ENCODE assay signal across 18 cellular contexts in the genomic region with DNA sequence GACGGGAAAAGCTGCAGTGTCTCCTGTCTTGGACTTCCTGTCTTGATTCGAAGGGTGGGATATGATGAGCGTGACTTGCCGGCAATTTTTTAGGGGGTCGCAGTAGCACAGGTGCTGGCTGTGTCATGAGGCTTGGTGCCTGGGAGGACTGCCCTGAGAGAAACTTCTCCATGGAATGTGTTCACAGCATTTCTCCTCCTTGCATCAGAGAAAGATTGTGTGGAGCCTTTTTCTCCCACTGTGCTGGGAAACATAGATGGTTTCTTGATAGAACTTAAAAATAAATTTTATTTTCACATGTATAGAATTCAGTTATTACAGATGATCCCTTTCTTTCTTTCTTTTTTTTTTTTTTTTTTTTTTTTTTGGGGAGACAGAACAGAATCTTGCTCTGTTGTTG.
DNase-seq lines count a peak whose midpoint lies in the region; ATAC-seq, FAIRE-seq and TF ChIP-seq lines count a peak whose summit lies in the region.
"Had no signal": no experiment of that assay in that cellular context is flagged by ENCODE, and none has a peak within 500 bp of the region (broad histone marks: within the 10 kb centered on the region; RNA-seq: fewer than 3 reads in every experiment).

No MANE protein-coding gene starts in this region.

- H3K4me1 ChIP-seq in SK-N-SH (ENCODE audit: control insufficient read depth in 1 of 2, insufficient read depth in 2 of 2, low read depth in 1 of 2, low read length in 1 of 2): peaks cover 0 to 14% of the 10 kb centered on the region in 2 experiments; a peak in 1 of 4 replicates
- H3K4me1 ChIP-seq in astrocyte (ENCODE audit: insufficient read depth, low read length): peaks cover 4% of the 10 kb centered on the region
- peaks cover 0 to 20% (median 10%) of the 10 kb centered on the region in 4 donors for H3K4me1 ChIP-seq in right lobe of liver
- H3K4me1 ChIP-seq in stomach: peaks cover 8 to 34% (median 17%) of the 10 kb centered on the region in 4 donors
- no peaks in the 10 kb centered on the region for H3K4me1 ChIP-seq in GM23338 (ENCODE audit: insufficient read depth)

- POLR2A ChIA-PET in SK-N-SH (lab: Yijun Ruan, JAX): no interaction called here

- H3K9me3 Mint-ChIP-seq in astrocyte (ENCODE audit: unreplicated experiment) (no peaks in the 10 kb centered on the region), GM23338 (no peaks in the 10 kb centered on the region)
- H3K9me3 Mint-ChIP-seq: activated naive CD4-positive, alpha-beta T cell treated with anti-CD3 and anti-CD28 coated beads, Interleukin-2, amount 50 U/mL, for 24 hours; CD14-positive monocyte had no signal

- H4K20me1 ChIP-seq in SK-N-SH (ENCODE audit: insufficient read depth) (no peaks in the 10 kb centered on the region), astrocyte (ENCODE audit: insufficient read depth, low read length) (no peaks in the 10 kb centered on the region), GM23338 (replicated peaks; ENCODE audit: insufficient read depth) (no peaks in the 10 kb centered on the region)

- H3K4me2 ChIP-seq in SK-N-SH (no peak overlapping the region), astrocyte (ENCODE audit: low read length) (no peak overlapping the region), GM23338 (no peak overlapping the region)

- TF ChIP-seq CTCF in SK-N-SH (IDR thresholded peaks at IDR 0.05): no peak
- TF ChIP-seq CTCF in astrocyte (IDR thresholded peaks at IDR 0.05; ENCODE audit: insufficient read depth, low read depth, low read length): no peak
- TF ChIP-seq CTCF in right lobe of liver (IDR thresholded peaks at IDR 0.05): no peak
- TF ChIP-seq CTCF in stomach (IDR thresholded peaks at IDR 0.05): no peak
- TF ChIP-seq CTCF in GM23338 (conservative IDR thresholded peaks at IDR 0.05; ENCODE audit: low read depth in 2 of 2): no peak

- no peak for TF ChIP-seq POLR2A in right lobe of liver (IDR thresholded peaks at IDR 0.05)
- TF ChIP-seq POLR2A in stomach (IDR thresholded peaks at IDR 0.05): no peak

- TF ChIP-seq RAD21 in SK-N-SH (IDR thresholded peaks at IDR 0.05; ENCODE audit: low read length): no peak

- H3K9me3 ChIP-seq in SK-N-SH: no peaks in the 10 kb centered on the region
- no peaks in the 10 kb centered on the region for H3K9me3 ChIP-seq in astrocyte (ENCODE audit: insufficient read depth, low read depth, low read length)
- no peaks in the 10 kb centered on the region for H3K9me3 ChIP-seq in right lobe of liver
- H3K9me3 ChIP-seq in stomach: no peaks in the 10 kb centered on the region

- FAIRE-seq in astrocyte (lab: Jason Lieb, UNC): no peak

- peaks cover 18 to 48% of the 10 kb centered on the region in 2 experiments for H3K36me3 ChIP-seq in SK-N-SH (replicated peaks in 1 of 2; ENCODE audit: control insufficient read depth in 1 of 2, insufficient read depth in 2 of 2, low read length in 1 of 2)
- peaks cover 20% of the 10 kb centered on the region for H3K36me3 ChIP-seq in astrocyte (ENCODE audit: insufficient read depth, low read length)
- H3K36me3 ChIP-seq in right lobe of liver: peaks cover 0 to 19% (median 3%) of the 10 kb centered on the region in 4 donors
- peaks cover 15 to 99% (median 89%) of the 10 kb centered on the region in 4 donors for H3K36me3 ChIP-seq in stomach
- H3K36me3 ChIP-seq in GM23338 (ENCODE audit: insufficient read depth): no peaks in the 10 kb centered on the region

- H3K79me2 ChIP-seq in SK-N-SH (ENCODE audit: insufficient read depth) (no peaks in the 10 kb centered on the region), astrocyte (ENCODE audit: insufficient read depth, low read length) (no peaks in the 10 kb centered on the region), GM23338 (replicated peaks; ENCODE audit: insufficient read depth) (no peaks in the 10 kb centered on the region)

- intact Hi-C loops in right lobe of liver (cut with DNase I): no loop called here
- intact Hi-C loops in stomach (cut with DNase I; ENCODE audit: low total_unique reads): no loop called here

- ATAC-seq in SK-N-SH treated with all-trans-retinoic acid at 6 μM for 48 hours: peak; percentile 24; the same call in 2 of the 3 replicates
- ATAC-seq in right lobe of liver: peak in 3 of 4 donors; percentile 9 to 44 (median 9)
- no peak for ATAC-seq in GM23338

- H3K9me2 ChIP-seq in SK-N-SH (no peaks in the 10 kb centered on the region), GM23338 (ENCODE audit: insufficient read depth) (no peaks in the 10 kb centered on the region)

- peak overlapping the region; percentile 67 for H3K27ac Mint-ChIP-seq in astrocyte (ENCODE audit: unreplicated experiment)
- no peak overlapping the region for H3K27ac Mint-ChIP-seq in GM23338
- H3K27ac Mint-ChIP-seq: activated naive CD4-positive, alpha-beta T cell treated with anti-CD3 and anti-CD28 coated beads, Interleukin-2, amount 50 U/mL, for 24 hours had no signal

- WGBS in SK-N-SH (ENCODE audit: low lambda C conversion rate): 95% methylated on average over 5 of the region's 5 CpGs
- whole genome bisulfite sequencing in right lobe of liver (ENCODE audit: insufficient coverage, low coverage, low lambda C conversion rate, missing lambda C conversion rate): 84% methylated on average over 2 of the region's 5 CpGs
- WGBS in stomach, 5 donors: 80 to 94% (median 88%) methylated on average over 5 of the region's 5 CpGs

- H2AFZ ChIP-seq in SK-N-SH (ENCODE audit: low read depth): no peak overlapping the region
- H2AFZ ChIP-seq in astrocyte (ENCODE audit: low read depth, low read length): no peak overlapping the region
- H2AFZ ChIP-seq in GM23338: no peak overlapping the region

- H3K27ac ChIP-seq in SK-N-SH (ENCODE audit: low read depth in 2 of 2, low read length in 1 of 2) (peak overlapping the region in 1 of 2 experiments; percentile 75; a peak in 3 of 4 replicates), astrocyte (ENCODE audit: low read depth, low read length) (no peak overlapping the region), right lobe of liver (peak overlapping the region; percentile 4 to 72 (median 49)), stomach (peak overlapping the region in 3 of 5 donors; percentile 55 to 85 (median 73)), GM23338 (ENCODE audit: low read depth) (no peak overlapping the region)
- H3K27ac ChIP-seq: 22Rv1, epithelial cell of prostate, SK-N-MC had no signal

- no peaks in the 10 kb centered on the region for H3K27me3 ChIP-seq in SK-N-SH (ENCODE audit: insufficient read depth)
- H3K27me3 ChIP-seq in astrocyte (ENCODE audit: insufficient read depth, low read length): no peaks in the 10 kb centered on the region
- no peaks in the 10 kb centered on the region for H3K27me3 ChIP-seq in right lobe of liver
- no peaks in the 10 kb centered on the region for H3K27me3 ChIP-seq in stomach
- H3K27me3 ChIP-seq in GM23338 (ENCODE audit: insufficient read depth): no peaks in the 10 kb centered on the region

- H3K4me3 ChIP-seq in SK-N-SH (ENCODE audit: low read depth in 2 of 2, low read length in 1 of 2) (no peak overlapping the region), astrocyte (ENCODE audit: insufficient read depth, low read depth, low read length) (no peak overlapping the region), right lobe of liver (no peak overlapping the region), stomach (no peak overlapping the region), GM23338 (no peak overlapping the region)
- H3K4me3 ChIP-seq: SK-N-MC had no signal

- CTCF ChIA-PET in SK-N-SH (lab: Yijun Ruan, JAX): interaction anchor here (0.6 kb wide), 1 partner anchor 188 kb away, joined by 3 read pairs; no protein-coding TSS in a partner anchor

- H3K4me3 Mint-ChIP-seq in astrocyte (ENCODE audit: unreplicated experiment): no peak overlapping the region
- H3K4me3 Mint-ChIP-seq in GM23338: no peak overlapping the region
- H3K4me3 Mint-ChIP-seq: activated naive CD4-positive, alpha-beta T cell treated with anti-CD3 and anti-CD28 coated beads, Interleukin-2, amount 50 U/mL, for 24 hours; CD14-positive monocyte had no signal

- H3K27me3 Mint-ChIP-seq in astrocyte (ENCODE audit: low read depth, unreplicated experiment) (no peaks in the 10 kb centered on the region), GM23338 (ENCODE audit: insufficient read depth, low read depth, poor library complexity) (peaks cover 2% of the 10 kb centered on the region)
- H3K27me3 Mint-ChIP-seq: activated naive CD4-positive, alpha-beta T cell treated with anti-CD3 and anti-CD28 coated beads, Interleukin-2, amount 50 U/mL, for 24 hours had no signal

- peaks cover 17% of the 10 kb centered on the region for H3K36me3 Mint-ChIP-seq in astrocyte (ENCODE audit: low read depth, unreplicated experiment)
- H3K36me3 Mint-ChIP-seq in GM23338 (ENCODE audit: low read depth): peaks cover 14% of the 10 kb centered on the region; the same call in 2 of the 3 replicates

- H3F3A ChIP-seq in SK-N-SH (replicated peaks; ENCODE audit: insufficient read depth) (peaks cover 10% of the 10 kb centered on the region), GM23338 (replicated peaks; ENCODE audit: low read depth) (no peaks in the 10 kb centered on the region)

- no peak for TF ChIP-seq EP300 in SK-N-SH (IDR thresholded peaks at IDR 0.05; ENCODE audit: borderline replicate concordance in 1 of 2, low read depth in 1 of 2, low read length in 1 of 2)
- no peak for TF ChIP-seq EP300 in stomach (IDR thresholded peaks at IDR 0.05)

- DNase-seq in SK-N-SH: no peak
- DNase-seq in astrocyte (ENCODE audit: low read depth): no peak
- no peak for DNase-seq in right lobe of liver
- DNase-seq in stomach: no peak
- no peak for DNase-seq in GM23338 (ENCODE audit: low spot score)
- DNase-seq in stimulated activated CD4-positive, alpha-beta T cell treated with anti-CD3 and anti-CD28 coated beads, Interleukin-4, amount 100 ng/mL, for 24 hours: no peak
- no peak for DNase-seq in DMS153 treated with DMSO at 0.1 percent for 48 hours (lab: John Stamatoyannopoulos, UW; ENCODE audit: unreplicated experiment)
- DNase-seq: EL, KBM-7, NCI-H1417, NCI-H345, substantia nigra had no signal

- H3K4me1 Mint-ChIP-seq in astrocyte (ENCODE audit: low read depth, unreplicated experiment): peaks cover 11% of the 10 kb centered on the region
- no peaks in the 10 kb centered on the region for H3K4me1 Mint-ChIP-seq in GM23338

- H3K9ac ChIP-seq in SK-N-SH: no peak overlapping the region
- H3K9ac ChIP-seq in astrocyte (ENCODE audit: low read length): no peak overlapping the region

TF ChIP-seq in SK-N-SH treated with all-trans-retinoic acid at 6 μM for 48 hours, 23 proteins besides CTCF, POLR2A, EP300 and RAD21 (continues in another document):
- TF ChIP-seq ZNF70 (CRISPR knock-in tag; IDR thresholded peaks at IDR 0.05): no peak
- no peak for TF ChIP-seq RARB (CRISPR knock-in tag; IDR thresholded peaks at IDR 0.05)

TF ChIP-seq in SK-N-SH, 30 proteins besides CTCF, POLR2A, EP300 and RAD21 (continues in another document):
- TF ChIP-seq GATA2 (CRISPR knock-in tag; IDR thresholded peaks at IDR 0.05) (no peak), TEAD4 (IDR thresholded peaks at IDR 0.05; ENCODE audit: borderline replicate concordance, insufficient read depth) (no peak), TAF1 (IDR thresholded peaks at IDR 0.05; ENCODE audit: borderline replicate concordance, low read depth, low read length) (no peak)

TF ChIP-seq in GM23338, 12 proteins besides CTCF, POLR2A, EP300 and RAD21 (continues in another document):
- TF ChIP-seq ZNF114 (CRISPR knock-in tag; IDR thresholded peaks at IDR 0.05): no peak

Comparison
In these comparisons a context has a peak if more than half of its experiments do, and no peak if none do; other contexts are left out.
1. H3K27ac ChIP-seq: peak in right lobe of liver (3 of 3) and stomach (3 of 5); none in astrocyte (single experiment) and GM23338 (single experiment).